In genomic region chr12:41045509-41045908, GRCh38 we compare ENCODE assay signal across 27 cellular contexts.
"Had no signal": no experiment of that assay in that cellular context is flagged by ENCODE, and none has a peak within 500 bp of the region (broad histone marks: within the 10 kb centered on the region; RNA-seq: fewer than 3 reads in every experiment).

No MANE protein-coding gene starts in this region.

- H3K9me3 ChIP-seq: esophagus squamous epithelium, lower lobe of right lung, pancreas, spleen, testis, tibial nerve, upper lobe of right lung, uterus had no signal

- H3K36me3 ChIP-seq: esophagus squamous epithelium, heart right ventricle, lower lobe of right lung, pancreas, spleen, upper lobe of right lung, uterus had no signal

- H3K27me3 ChIP-seq: esophagus squamous epithelium, heart right ventricle, pancreas, spleen, testis, tibial nerve, upper lobe of right lung, uterus had no signal

- ATAC-seq: effector memory CD8-positive, alpha-beta T cell; heart right ventricle; left colon; left ventricle myocardium superior; lower lobe of right lung; natural killer cell; pancreas; sciatic nerve; stimulated activated memory B cell treated with anti-CD40 and anti-IgM and Interleukin-4, amounts not matched to agents 10 μg/mL and 1 μg/mL and 100 μg/mL, for 72 hours; stimulated activated naive CD8-positive, alpha-beta T cell treated with anti-CD3 and anti-CD28 coated beads, Interleukin-15, Interleukin-2, amounts not matched to agents 100 U/mL and 50 U/mL, for 24 hours; upper lobe of right lung had no signal

- H3K4me3 ChIP-seq: esophagus squamous epithelium, heart right ventricle, lower lobe of right lung, pancreas, skin epidermis, spleen, testis, tibial nerve, upper lobe of right lung, uterus had no signal

- H3K27ac ChIP-seq: esophagus squamous epithelium, heart right ventricle, lower lobe of right lung, pancreas, skin epidermis, spleen, testis, tibial nerve, upper lobe of right lung, uterus had no signal

- DNase-seq: cortex of kidney; effector memory CD8-positive, alpha-beta T cell; erythroblast; esophagus squamous epithelium; glutamatergic neuron; heart right ventricle; hypothalamus; immature natural killer cell; islet precursor cell; kidney glomerular epithelial cell; left colon; left ventricle myocardium superior; lower lobe of right lung; natural killer cell; occipital lobe; pancreas; spleen; stimulated activated CD4-positive, alpha-beta T cell treated with anti-CD3 and anti-CD28 coated beads, Interleukin-4, amount 100 ng/mL, for 4 hours; stimulated activated naive CD8-positive, alpha-beta T cell treated with anti-CD3 and anti-CD28 coated beads, Interleukin-15, Interleukin-2, amounts not matched to agents 100 U/mL and 50 U/mL, for 24 hours; substantia nigra; testis; upper lobe of right lung; uterus had no signal

- H3K4me1 ChIP-seq: esophagus squamous epithelium, heart right ventricle, lower lobe of right lung, pancreas, spleen, testis, tibial nerve, upper lobe of right lung, uterus had no signal
